In genomic region chr2:44315945-44316344, GRCh38 we compare ENCODE assay signal across 31 cellular contexts. TPM values are rescaled to one million over a fixed set of nuclear protein-coding genes. Genes with fewer than 3 reads are reported as not detected.
"Had no signal": no experiment of that assay in that cellular context is flagged by ENCODE, and none has a peak within 500 bp of the region (broad histone marks: within the 10 kb centered on the region; RNA-seq: fewer than 3 reads in every experiment).

No MANE protein-coding gene starts in this region.

- H3K27ac ChIP-seq: colonic mucosa, epithelial cell of prostate, esophagus squamous epithelium, gastrocnemius medialis, heart right ventricle, left lung, lower lobe of right lung had no signal

- H3K27me3 Mint-ChIP-seq: dendritic cell treated with granulocyte-macrophage colony-stimulating factor and Interleukin-4, amounts not matched to agents 40 ng/mL and 50 ng/mL, for 4 days; effector memory CD8-positive, alpha-beta T cell had no signal

- H3K4me3 Mint-ChIP-seq: dendritic cell treated with granulocyte-macrophage colony-stimulating factor and Interleukin-4, amounts not matched to agents 40 ng/mL and 50 ng/mL, for 4 days; effector memory CD8-positive, alpha-beta T cell; endodermal cell; mesothelial cell of epicardium had no signal

- H3K27me3 ChIP-seq: colonic mucosa, esophagus squamous epithelium, gastrocnemius medialis, heart right ventricle, left lung had no signal

- H3K9me3 ChIP-seq: colonic mucosa had no signal

- H3K36me3 ChIP-seq: colonic mucosa had no signal

- H3K27ac Mint-ChIP-seq: endodermal cell, mesothelial cell of epicardium had no signal

- H3K4me3 ChIP-seq: colonic mucosa, esophagus squamous epithelium, gastrocnemius medialis, heart right ventricle, left lung, lower lobe of right lung, mucosa of descending colon had no signal

- FAIRE-seq: endometrium, islet of Langerhans, keratinocyte had no signal

- H3K4me1 Mint-ChIP-seq: mesothelial cell of epicardium had no signal

- DNase-seq: colonic mucosa; cortex of kidney; effector CD8-positive, alpha-beta T cell; effector memory CD8-positive, alpha-beta T cell; endodermal cell; erythroblast; esophagus squamous epithelium; foreskin fibroblast; foreskin melanocyte; gastrocnemius medialis; glutamatergic neuron; head of caudate nucleus; heart right ventricle; hippocampal formation; left cardiac atrium; left lung; left ventricle myocardium superior; lower lobe of right lung; mesenchymal stem cell; mucosa of descending colon had no signal

- ATAC-seq: effector memory CD8-positive, alpha-beta T cell; esophagus mucosa; gastrocnemius medialis; heart right ventricle; left cardiac atrium; left lung; left ventricle myocardium superior; lower lobe of right lung; mucosa of descending colon had no signal

- H3K4me1 ChIP-seq: colonic mucosa, esophagus squamous epithelium, gastrocnemius medialis, heart right ventricle, left lung, lower lobe of right lung had no signal

RNA-seq across cellular contexts. Expression of gene SLC3A1, which starts 40.7 kb away (rescaled TPM):
- total RNA-seq: dermis microvascular lymphatic vessel endothelial cell, esophagus mucosa, glomerular endothelial cell, left lung, left ventricle myocardium superior, lower lobe of right lung, lung microvascular endothelial cell, myocyte had no signal
- polyA plus RNA-seq: keratinocyte had no signal
